In the genomic region with DNA sequence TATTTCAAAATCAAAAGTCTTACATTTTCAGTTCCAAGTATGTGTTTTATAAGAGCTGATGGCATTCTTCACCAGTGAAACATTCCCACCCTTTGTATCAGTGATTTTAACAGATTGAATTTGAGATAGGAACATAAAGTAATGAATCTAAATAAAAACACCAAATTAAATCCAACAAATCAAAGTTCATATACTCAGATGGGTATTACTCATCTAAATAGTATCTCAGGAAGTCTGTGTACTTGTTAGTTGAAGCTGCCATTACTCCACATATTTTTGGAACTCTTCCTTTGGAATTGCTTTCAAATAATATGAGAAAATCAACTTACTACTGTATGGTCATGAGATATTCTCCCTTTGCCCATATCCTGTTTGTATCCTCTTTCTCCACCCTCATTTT, we compare ENCODE assay signal across 21 cellular contexts.
DNase-seq lines count a peak whose midpoint lies in the region; ATAC-seq, FAIRE-seq and TF ChIP-seq lines count a peak whose summit lies in the region.
"Had no signal": no experiment of that assay in that cellular context is flagged by ENCODE, and none has a peak within 500 bp of the region (broad histone marks: within the 10 kb centered on the region; RNA-seq: fewer than 3 reads in every experiment).

No MANE protein-coding gene starts in this region.

- H3K27me3 ChIP-seq in ACC112 (ENCODE audit: insufficient read depth, low read length) (no peaks in the 10 kb centered on the region), astrocyte (ENCODE audit: insufficient read depth, low read length) (no peaks in the 10 kb centered on the region), fibroblast of lung (ENCODE audit: control insufficient read depth, insufficient read depth, low read length) (no peaks in the 10 kb centered on the region)
- H3K27me3 ChIP-seq: breast epithelium, dorsolateral prefrontal cortex, heart left ventricle, sigmoid colon had no signal

- H3K4me1 Mint-ChIP-seq in astrocyte (ENCODE audit: low read depth, unreplicated experiment): peaks cover 11% of the 10 kb centered on the region
- H3K4me1 Mint-ChIP-seq: GM23338 had no signal

- H2AFZ ChIP-seq in ACC112 (ENCODE audit: low read length, unreplicated experiment) (no peak overlapping the region), astrocyte (ENCODE audit: low read depth, low read length) (no peak overlapping the region), fibroblast of lung (ENCODE audit: low read length) (no peak overlapping the region)
- H2AFZ ChIP-seq: GM23338 had no signal

- H3K9ac ChIP-seq in astrocyte (ENCODE audit: low read length) (no peak overlapping the region), fibroblast of lung (ENCODE audit: insufficient read depth, low read length) (no peak overlapping the region)

- ATAC-seq in GM18502 (IDR thresholded peaks at IDR 0.05; ENCODE audit: poor library complexity, unreplicated experiment) (no peak), GM18858 (IDR thresholded peaks at IDR 0.05; ENCODE audit: unreplicated experiment) (no peak)
- ATAC-seq: esophagus mucosa, GM23338, heart left ventricle had no signal

- FAIRE-seq in astrocyte (lab: Jason Lieb, UNC): peak; percentile 37
- FAIRE-seq: TTC549 had no signal

- H3K9me3 Mint-ChIP-seq in astrocyte (ENCODE audit: unreplicated experiment): no peaks in the 10 kb centered on the region
- H3K9me3 Mint-ChIP-seq: GM23338 had no signal

- H3K9me3 ChIP-seq in astrocyte (ENCODE audit: insufficient read depth, low read depth, low read length) (no peaks in the 10 kb centered on the region), fibroblast of lung (ENCODE audit: control insufficient read depth, insufficient read depth, low read depth, low read length) (no peaks in the 10 kb centered on the region)
- H3K9me3 ChIP-seq: breast epithelium, heart left ventricle, left ventricle myocardium inferior, sigmoid colon had no signal

- H3K4me1 ChIP-seq in ACC112 (ENCODE audit: control insufficient read depth, insufficient read depth, low read length, unreplicated experiment) (peaks cover 12% of the 10 kb centered on the region), astrocyte (ENCODE audit: insufficient read depth, low read length) (no peaks in the 10 kb centered on the region), fibroblast of lung (ENCODE audit: control insufficient read depth, extremely low read depth, insufficient read depth, low read length) (no peaks in the 10 kb centered on the region)
- H3K4me1 ChIP-seq: breast epithelium, heart left ventricle, left ventricle myocardium inferior, sigmoid colon had no signal

- DNase-seq in EL (peak; percentile 34), astrocyte (ENCODE audit: low read depth) (peak; percentile 34), fibroblast of lung (ENCODE audit: low read depth in 2 of 2) (peak; percentile 27 to 48), NCI-H2171 (lab: John Stamatoyannopoulos, UW) (no peak), T1000 (lab: John Stamatoyannopoulos, UW) (no peak)
- DNase-seq: COR-L47; dorsolateral prefrontal cortex; heart left ventricle; left ventricle myocardium inferior; NCI-H146; NCI-H2171 treated with DMSO at 0.1 percent for 48 hours; sigmoid colon; stimulated activated naive CD4-positive, alpha-beta T cell had no signal

- H3K27ac Mint-ChIP-seq in astrocyte (ENCODE audit: unreplicated experiment): no peak overlapping the region
- H3K27ac Mint-ChIP-seq: GM23338 had no signal

- H3K27me3 Mint-ChIP-seq in astrocyte (ENCODE audit: low read depth, unreplicated experiment): no peaks in the 10 kb centered on the region

- H4K20me1 ChIP-seq in astrocyte (ENCODE audit: insufficient read depth, low read length): no peaks in the 10 kb centered on the region
- no peaks in the 10 kb centered on the region for H4K20me1 ChIP-seq in fibroblast of lung (ENCODE audit: control insufficient read depth, extremely low read depth, insufficient read depth, low read length)

- H3K4me3 ChIP-seq in ACC112 (ENCODE audit: low read depth, low read length) (no peak overlapping the region), astrocyte (ENCODE audit: insufficient read depth, low read depth, low read length) (no peak overlapping the region), fibroblast of lung (replicated peaks in 1 of 4; ENCODE audit: control extremely low read depth in 1 of 4, insufficient read depth in 1 of 4, low read depth in 3 of 4, low read length in 4 of 4) (no peak overlapping the region)
- H3K4me3 ChIP-seq: breast epithelium, dorsolateral prefrontal cortex, GM23338, heart left ventricle, left ventricle myocardium inferior, sigmoid colon had no signal

- no peaks in the 10 kb centered on the region for H3K79me2 ChIP-seq in ACC112 (ENCODE audit: control insufficient read depth, insufficient read depth, low read length, unreplicated experiment)
- H3K79me2 ChIP-seq in astrocyte (ENCODE audit: insufficient read depth, low read length): no peaks in the 10 kb centered on the region
- no peaks in the 10 kb centered on the region for H3K79me2 ChIP-seq in fibroblast of lung (ENCODE audit: control insufficient read depth, insufficient read depth, low read length)

- peaks cover 15% of the 10 kb centered on the region for H3K36me3 Mint-ChIP-seq in astrocyte (ENCODE audit: low read depth, unreplicated experiment)

- TF ChIP-seq CTCF in astrocyte (IDR thresholded peaks at IDR 0.05; ENCODE audit: insufficient read depth, low read depth, low read length) (no peak), fibroblast of lung (conservative IDR thresholded peaks at IDR 0.05 in 1 of 2, IDR thresholded peaks at IDR 0.05 in 1 of 2; ENCODE audit: low read depth in 1 of 2, low read length in 2 of 2) (no peak)

- H3K4me2 ChIP-seq in astrocyte (ENCODE audit: low read length) (peak overlapping the region; percentile 17), fibroblast of lung (ENCODE audit: extremely low read depth, insufficient read depth, low read length) (no peak overlapping the region)
- H3K4me2 ChIP-seq: GM23338 had no signal

- H3K27ac ChIP-seq in ACC112 (ENCODE audit: low read depth, low read length) (0 out of 2 replicates have a peak overlapping the region, but pooled peaks have one; percentile 22), astrocyte (ENCODE audit: low read depth, low read length) (no peak overlapping the region), fibroblast of lung (ENCODE audit: insufficient read depth, low read length) (no peak overlapping the region)
- H3K27ac ChIP-seq: breast epithelium, dorsolateral prefrontal cortex, heart left ventricle, HL-60, left ventricle myocardium inferior, sigmoid colon had no signal

- H3K36me3 ChIP-seq in ACC112 (ENCODE audit: insufficient read depth, low read length): peaks cover 13% of the 10 kb centered on the region
- H3K36me3 ChIP-seq in astrocyte (ENCODE audit: insufficient read depth, low read length): peaks cover 11% of the 10 kb centered on the region
- H3K36me3 ChIP-seq in fibroblast of lung (ENCODE audit: control insufficient read depth, insufficient read depth, low read length): no peaks in the 10 kb centered on the region
- H3K36me3 ChIP-seq: breast epithelium had no signal

- no peak overlapping the region for H3K4me3 Mint-ChIP-seq in astrocyte (ENCODE audit: unreplicated experiment)
- H3K4me3 Mint-ChIP-seq: GM23338 had no signal

Comparison
In these comparisons a context has a peak if more than half of its experiments do, and no peak if none do; other contexts are left out.
1. DNase-seq: peak in EL (single experiment), astrocyte (single experiment) and fibroblast of lung (2 of 2); none in NCI-H2171 (single experiment) and T1000 (single experiment).